22 cellular contexts compared by ENCODE assay signal in the genomic region with DNA sequence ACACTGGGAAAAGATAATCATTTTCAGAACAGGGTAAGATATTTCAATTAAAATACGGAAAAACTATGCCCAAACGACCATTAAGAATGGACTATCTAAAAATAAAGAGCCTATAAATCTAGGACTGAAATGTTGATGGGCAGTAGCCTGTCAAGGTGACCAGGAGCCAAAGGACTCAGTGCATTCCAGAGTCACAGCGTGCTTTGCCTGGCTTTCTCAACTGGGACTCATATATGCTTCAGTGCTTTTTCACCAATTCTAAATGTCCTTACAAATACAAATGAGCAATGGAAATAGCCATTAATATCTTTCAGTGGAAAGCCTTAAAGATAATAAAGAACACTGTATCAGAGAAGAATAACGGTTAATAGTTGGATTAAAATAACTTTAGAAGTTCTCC. TPM values are rescaled to one million over a fixed set of nuclear protein-coding genes. Genes with fewer than 3 reads are reported as not detected.
A peak's percentile ranks its signal among the peaks of the same experiment; 100 is the strongest.
DNase-seq lines count a peak whose midpoint lies in the region; ATAC-seq, FAIRE-seq and TF ChIP-seq lines count a peak whose summit lies in the region.
"Had no signal": no experiment of that assay in that cellular context is flagged by ENCODE, and none has a peak within 500 bp of the region (broad histone marks: within the 10 kb centered on the region; RNA-seq: fewer than 3 reads in every experiment).

No MANE protein-coding gene starts in this region.

- TF ChIP-seq CTCF in A549 (IDR thresholded peaks at IDR 0.05) (no peak), gastrocnemius medialis (IDR thresholded peaks at IDR 0.05 in 4 of 5, conservative IDR thresholded peaks at IDR 0.05 in 1 of 5) (no peak)

- 81% methylated on average over 4 of the region's 4 CpGs for WGBS in A549 (ENCODE audit: missing lambda C conversion rate)

- CTCF ChIA-PET in A549 (lab: Yijun Ruan, JAX): interaction anchor here (0.6 to 1.5 kb wide), 5 partner anchors 31 to 797 kb away, joined by 3 to 4 read pairs (median 3); no protein-coding TSS in a partner anchor

- H3K4me3 ChIP-seq in A549: no peak overlapping the region
- H3K4me3 ChIP-seq in gastrocnemius medialis: no peak overlapping the region
- H3K4me3 ChIP-seq: BLaER1 had no signal

- TF ChIP-seq RAD21 in A549 (conservative IDR thresholded peaks at IDR 0.05 in 1 of 2, IDR thresholded peaks at IDR 0.05 in 1 of 2) (no peak), Ishikawa (IDR thresholded peaks at IDR 0.05; ENCODE audit: low read depth) (no peak)

- in situ Hi-C loops in gastrocnemius medialis (cut with MboI; ENCODE audit: low sequenced_read_pairs in 4 of 4): no loop called here

- peak; percentile 49 for FAIRE-seq in A549 (lab: Jason Lieb, UNC)
- FAIRE-seq: A204.1, HTR-8/SVneo had no signal

- H3K4me2 ChIP-seq in A549: no peak overlapping the region
- H3K4me2 ChIP-seq: BLaER1 had no signal

- ATAC-seq in A549: no peak
- peak; percentile 46 to 66 for ATAC-seq in gastrocnemius medialis
- no peak for ATAC-seq in HG03280 (IDR thresholded peaks at IDR 0.05; ENCODE audit: unreplicated experiment)

- peaks cover 2 to 62% of the 10 kb centered on the region in 2 donors for H3K36me3 ChIP-seq in gastrocnemius medialis

- TF ChIP-seq EP300 in A549 (IDR thresholded peaks at IDR 0.05): no peak
- TF ChIP-seq EP300 in Ishikawa (IDR thresholded peaks at IDR 0.05; ENCODE audit: borderline replicate concordance): no peak

- H3K4me1 ChIP-seq in A549 (peaks cover 15% of the 10 kb centered on the region), gastrocnemius medialis (peaks cover 21 to 32% of the 10 kb centered on the region in 2 donors)

- TF ChIP-seq POLR2A in A549 (IDR thresholded peaks at IDR 0.05; ENCODE audit: low read length) (no peak), gastrocnemius medialis (IDR thresholded peaks at IDR 0.05) (no peak)

- H3K9me3 ChIP-seq in A549 (no peaks in the 10 kb centered on the region), gastrocnemius medialis (no peaks in the 10 kb centered on the region)
- H3K9me3 ChIP-seq: BLaER1 had no signal

- H3K27ac ChIP-seq in A549 (no peak overlapping the region), gastrocnemius medialis (peak overlapping the region in 3 of 4 donors; percentile 56 to 71 (median 70))
- H3K27ac ChIP-seq: BLaER1 had no signal

- POLR2A ChIA-PET in A549 (lab: Yijun Ruan, JAX): interaction anchor here (0.5 kb wide), 1 partner anchor 157 kb away, joined by 3 read pairs; the partner anchor contains the start of gene PPM1B

- DNase-seq in A549 (ENCODE audit: low read depth in 1 of 2, low spot score in 1 of 2) (no peak), kidney glomerular epithelial cell (lab: John Stamatoyannopoulos, UW) (peak; percentile 9), gastrocnemius medialis (no peak), NCI-H774 (lab: John Stamatoyannopoulos, UW) (no peak), NCI-H128 (lab: John Stamatoyannopoulos, UW; ENCODE audit: unreplicated experiment) (no peak)
- DNase-seq: DMS79, H7, HFFc6, IMR-90, Karpas-422, NCI-H1436, NCI-H1930, NCI-H226, NCI-H524, PC-3, RPMI8226 had no signal

- intact Hi-C loops in gastrocnemius medialis (cut with DNase I; ENCODE audit: low total_unique reads): no loop called here

- no peaks in the 10 kb centered on the region for H3K27me3 ChIP-seq in gastrocnemius medialis
- H3K27me3 ChIP-seq: BLaER1 had no signal

TF ChIP-seq in A549, 52 proteins besides CTCF, POLR2A, EP300 and RAD21:
- no peak for TF ChIP-seq ZFP36 (IDR thresholded peaks at IDR 0.05; ENCODE audit: borderline replicate concordance, partially characterized antibody)
- TF ChIP-seq CEBPB (IDR thresholded peaks at IDR 0.05): no peak
- no peak for TF ChIP-seq ELK1 (IDR thresholded peaks at IDR 0.05; ENCODE audit: low read depth, low read length)
- TF ChIP-seq HEYL (CRISPR knock-in tag; IDR thresholded peaks at IDR 0.05): no peak
- TF ChIP-seq HOXA7 (CRISPR knock-in tag; IDR thresholded peaks at IDR 0.05): no peak
- TF ChIP-seq FOXS1 (CRISPR knock-in tag; IDR thresholded peaks at IDR 0.05): no peak
- no peak for TF ChIP-seq FOSB (CRISPR knock-in tag; IDR thresholded peaks at IDR 0.05)

TF ChIP-seq in Ishikawa, 13 proteins besides CTCF, POLR2A, EP300 and RAD21:
- peak; percentile 51; the same call in 1 of the 2 replicates for TF ChIP-seq TEAD4 (IDR thresholded peaks at IDR 0.05)
- no peak for TF ChIP-seq ZBTB7A (IDR thresholded peaks at IDR 0.05; ENCODE audit: low read depth)

RNA-seq across cellular contexts. Expression of gene PREPL, which starts 35.4 kb away (rescaled TPM):
- polyA plus RNA-seq in A549 (2011; rRNA removed) (78.8 and 92.7 TPM in 2 replicates), A549 (2017; fragmentation: RNase III; extraction: RNeasy Plus Mini Kit Qiagen cat#74134 plus additional on column Dnase treatment) (28.7 to 31.1 TPM (median 29.6 TPM) in 3 replicates)
- 10.6 and 10.9 TPM in 2 replicates for polyA plus RNA-seq in A549 (2012; cell fraction: cytosol; rRNA removed)
- polyA plus RNA-seq in A549 (2012; cell fraction: nucleus; rRNA removed): 7.5 and 11.2 TPM in 2 replicates
- polyA minus RNA-seq in A549 (2011; rRNA and poly(A)+ RNA removed): 28.5 and 29.6 TPM in 2 replicates
- total RNA-seq in gastrocnemius medialis: 10 to 100 TPM; 27.3 to 60.0 (median 52.3) TPM

RNA-seq across cellular contexts. Expression of gene CAMKMT, which starts 35.9 kb away (rescaled TPM):
- 10.0 and 15.7 TPM in 2 replicates for polyA plus RNA-seq in A549 (2011; rRNA removed)
- polyA plus RNA-seq in A549 (2012; cell fraction: cytosol; rRNA removed): 3.7 and 4.3 TPM in 2 replicates
- 2.4 and 3.2 TPM in 2 replicates for polyA plus RNA-seq in A549 (2012; cell fraction: nucleus; rRNA removed)
- 6.2 to 6.7 TPM (median 6.5 TPM) in 3 replicates for polyA plus RNA-seq in A549 (2017; fragmentation: RNase III; extraction: RNeasy Plus Mini Kit Qiagen cat#74134 plus additional on column Dnase treatment)
- polyA minus RNA-seq in A549 (2011; rRNA and poly(A)+ RNA removed): 9.4 and 10.2 TPM in 2 replicates
- 1 to 10 TPM; 2.6 to 9.5 (median 5.2) TPM for total RNA-seq in gastrocnemius medialis

RNA-seq across cellular contexts. Expression of gene SLC3A1, which starts 50.6 kb away (rescaled TPM):
- polyA plus RNA-seq in A549 (2011; rRNA removed) (7.1 and 7.2 TPM in 2 replicates), A549 (2017; fragmentation: RNase III; extraction: RNeasy Plus Mini Kit Qiagen cat#74134 plus additional on column Dnase treatment) (1.1 to 1.4 TPM (median 1.2 TPM) in 3 replicates)
- polyA plus RNA-seq in A549 (2012; cell fraction: cytosol; rRNA removed): 2.1 TPM in 2 replicates
- 0.68 and 1.3 TPM in 2 replicates for polyA plus RNA-seq in A549 (2012; cell fraction: nucleus; rRNA removed)
- polyA minus RNA-seq in A549 (2011; rRNA and poly(A)+ RNA removed): 2.6 and 3.0 TPM in 2 replicates
- total RNA-seq in gastrocnemius medialis: under 1 TPM in 1 of 4 donors, not detected in 3; 0.44 TPM
- total RNA-seq: H7, IMR-90, MCF 10A had no signal
- polyA plus RNA-seq: IMR-90 had no signal

Comparison
In these comparisons a context has a peak if more than half of its experiments do, and no peak if none do; other contexts are left out.
1. ATAC-seq: peak in gastrocnemius medialis (2 of 2); none in A549 (0 of 2) and HG03280 (single experiment).
2. H3K27ac ChIP-seq: peak in gastrocnemius medialis (3 of 4); none in A549 (0 of 2).